18 cellular contexts compared by ENCODE assay signal in genomic region chr18:41644466-41644865, GRCh38.
"Had no signal": no experiment of that assay in that cellular context is flagged by ENCODE, and none has a peak within 500 bp of the region (broad histone marks: within the 10 kb centered on the region; RNA-seq: fewer than 3 reads in every experiment).

No MANE protein-coding gene starts in this region.

- ATAC-seq: gastroesophageal sphincter; natural killer cell treated with Interleukin-12 subunit alpha and Interleukin-12 subunit beta and Interleukin-15 and Interleukin-18, amount 100 ng/mL, for 72 hours had no signal

- DNase-seq: dermis blood vessel endothelial cell; esophagus squamous epithelium; foreskin fibroblast; immature natural killer cell; left ventricle myocardium inferior; mesenchymal stem cell; midbrain; nucleus accumbens; ovary; small intestine; stimulated activated CD4-positive, alpha-beta T cell treated with anti-CD3 and anti-CD28 coated beads, Interleukin-12 subunit alpha, Interleukin-12 subunit beta, amount 100 ng/mL, for 4 hours; stimulated activated naive CD4-positive, alpha-beta T cell; stomach; substantia nigra; transverse colon had no signal

- FAIRE-seq: keratinocyte, small intestine had no signal
